ENCODE assay signal across 1 cellular context in genomic region chr10:6279540-6280267, GRCh38.
TF ChIP-seq lines count a peak whose summit lies in the region.

No MANE protein-coding gene starts in this region.

TF ChIP-seq in HepG2, 621 proteins besides CTCF, POLR2A, EP300 and RAD21 (continued from another document and continues in another):
- TF ChIP-seq ELF3 (CRISPR knock-in tag; IDR thresholded peaks at IDR 0.05), result peak; percentile 86
- no peak for TF ChIP-seq ZFP82 (CRISPR knock-in tag; IDR thresholded peaks at IDR 0.05; ENCODE audit: borderline replicate concordance)
- no peak for TF ChIP-seq ZNF3 (CRISPR knock-in tag; IDR thresholded peaks at IDR 0.05)
- peak; percentile 18; the same call in 1 of the 2 replicates for TF ChIP-seq ZNF746 (CRISPR knock-in tag; IDR thresholded peaks at IDR 0.05)
- no peak for TF ChIP-seq TEF (CRISPR knock-in tag; IDR thresholded peaks at IDR 0.05)
- TF ChIP-seq, protein P1, sequence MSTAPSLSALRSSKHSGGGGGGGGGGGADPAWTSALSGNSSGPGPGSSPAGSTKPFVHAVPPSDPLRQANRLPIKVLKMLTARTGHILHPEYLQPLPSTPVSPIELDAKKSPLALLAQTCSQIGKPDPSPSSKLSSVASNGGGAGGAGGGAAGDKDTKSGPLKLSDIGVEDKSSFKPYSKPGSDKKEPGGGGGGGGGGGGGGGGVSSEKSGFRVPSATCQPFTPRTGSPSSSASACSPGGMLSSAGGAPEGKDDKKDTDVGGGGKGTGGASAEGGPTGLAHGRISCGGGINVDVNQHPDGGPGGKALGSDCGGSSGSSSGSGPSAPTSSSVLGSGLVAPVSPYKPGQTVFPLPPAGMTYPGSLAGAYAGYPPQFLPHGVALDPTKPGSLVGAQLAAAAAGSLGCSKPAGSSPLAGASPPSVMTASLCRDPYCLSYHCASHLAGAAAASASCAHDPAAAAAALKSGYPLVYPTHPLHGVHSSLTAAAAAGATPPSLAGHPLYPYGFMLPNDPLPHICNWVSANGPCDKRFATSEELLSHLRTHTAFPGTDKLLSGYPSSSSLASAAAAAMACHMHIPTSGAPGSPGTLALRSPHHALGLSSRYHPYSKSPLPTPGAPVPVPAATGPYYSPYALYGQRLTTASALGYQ (CRISPR knock-in tag; IDR thresholded peaks at IDR 0.05), result peak; percentile 80; the same call in 1 of the 2 replicates
- TF ChIP-seq NONO (IDR thresholded peaks at IDR 0.05), result no peak
- peak; percentile 40; the same call in 1 of the 2 replicates for TF ChIP-seq NONO (CRISPR knock-in tag; conservative IDR thresholded peaks at IDR 0.05)
- no peak for TF ChIP-seq DR1 (CRISPR knock-in tag; IDR thresholded peaks at IDR 0.05)
- TF ChIP-seq, protein P2, sequence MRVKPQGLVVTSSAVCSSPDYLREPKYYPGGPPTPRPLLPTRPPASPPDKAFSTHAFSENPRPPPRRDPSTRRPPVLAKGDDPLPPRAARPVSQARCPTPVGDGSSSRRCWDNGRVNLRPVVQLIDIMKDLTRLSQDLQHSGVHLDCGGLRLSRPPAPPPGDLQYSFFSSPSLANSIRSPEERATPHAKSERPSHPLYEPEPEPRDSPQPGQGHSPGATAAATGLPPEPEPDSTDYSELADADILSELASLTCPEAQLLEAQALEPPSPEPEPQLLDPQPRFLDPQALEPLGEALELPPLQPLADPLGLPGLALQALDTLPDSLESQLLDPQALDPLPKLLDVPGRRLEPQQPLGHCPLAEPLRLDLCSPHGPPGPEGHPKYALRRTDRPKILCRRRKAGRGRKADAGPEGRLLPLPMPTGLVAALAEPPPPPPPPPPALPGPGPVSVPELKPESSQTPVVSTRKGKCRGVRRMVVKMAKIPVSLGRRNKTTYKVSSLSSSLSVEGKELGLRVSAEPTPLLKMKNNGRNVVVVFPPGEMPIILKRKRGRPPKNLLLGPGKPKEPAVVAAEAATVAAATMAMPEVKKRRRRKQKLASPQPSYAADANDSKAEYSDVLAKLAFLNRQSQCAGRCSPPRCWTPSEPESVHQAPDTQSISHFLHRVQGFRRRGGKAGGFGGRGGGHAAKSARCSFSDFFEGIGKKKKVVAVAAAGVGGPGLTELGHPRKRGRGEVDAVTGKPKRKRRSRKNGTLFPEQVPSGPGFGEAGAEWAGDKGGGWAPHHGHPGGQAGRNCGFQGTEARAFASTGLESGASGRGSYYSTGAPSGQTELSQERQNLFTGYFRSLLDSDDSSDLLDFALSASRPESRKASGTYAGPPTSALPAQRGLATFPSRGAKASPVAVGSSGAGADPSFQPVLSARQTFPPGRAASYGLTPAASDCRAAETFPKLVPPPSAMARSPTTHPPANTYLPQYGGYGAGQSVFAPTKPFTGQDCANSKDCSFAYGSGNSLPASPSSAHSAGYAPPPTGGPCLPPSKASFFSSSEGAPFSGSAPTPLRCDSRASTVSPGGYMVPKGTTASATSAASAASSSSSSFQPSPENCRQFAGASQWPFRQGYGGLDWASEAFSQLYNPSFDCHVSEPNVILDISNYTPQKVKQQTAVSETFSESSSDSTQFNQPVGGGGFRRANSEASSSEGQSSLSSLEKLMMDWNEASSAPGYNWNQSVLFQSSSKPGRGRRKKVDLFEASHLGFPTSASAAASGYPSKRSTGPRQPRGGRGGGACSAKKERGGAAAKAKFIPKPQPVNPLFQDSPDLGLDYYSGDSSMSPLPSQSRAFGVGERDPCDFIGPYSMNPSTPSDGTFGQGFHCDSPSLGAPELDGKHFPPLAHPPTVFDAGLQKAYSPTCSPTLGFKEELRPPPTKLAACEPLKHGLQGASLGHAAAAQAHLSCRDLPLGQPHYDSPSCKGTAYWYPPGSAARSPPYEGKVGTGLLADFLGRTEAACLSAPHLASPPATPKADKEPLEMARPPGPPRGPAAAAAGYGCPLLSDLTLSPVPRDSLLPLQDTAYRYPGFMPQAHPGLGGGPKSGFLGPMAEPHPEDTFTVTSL (CRISPR knock-in tag; IDR thresholded peaks at IDR 0.05; ENCODE audit: borderline replicate concordance), result peak; percentile 88; the same call in 1 of the 2 replicates
- peak; percentile 36 for TF ChIP-seq CEBPG (CRISPR knock-in tag; IDR thresholded peaks at IDR 0.05)
- TF ChIP-seq ATF7 (IDR thresholded peaks at IDR 0.05), result no peak
- TF ChIP-seq ATF7 (CRISPR knock-in tag; IDR thresholded peaks at IDR 0.05), result no peak
- TF ChIP-seq THAP11 (CRISPR knock-in tag; IDR thresholded peaks at IDR 0.05), result peak; percentile 36; the same call in 1 of the 2 replicates
- TF ChIP-seq REL (CRISPR knock-in tag; conservative IDR thresholded peaks at IDR 0.05), result no peak
- peak; percentile 48 for TF ChIP-seq ONECUT2 (CRISPR knock-in tag; IDR thresholded peaks at IDR 0.05)
- peak; percentile 4; the same call in 1 of the 2 replicates for TF ChIP-seq STAG1 (CRISPR knock-in tag; IDR thresholded peaks at IDR 0.05)
- peak; percentile 37; the same call in 1 of the 2 replicates for TF ChIP-seq NCOR1 (IDR thresholded peaks at IDR 0.05; ENCODE audit: borderline replicate concordance, low read length)
- TF ChIP-seq ATF7-NPFF (CRISPR knock-in tag; IDR thresholded peaks at IDR 0.05; ENCODE audit: low read depth), result no peak
- 0 out of 2 replicates have a peak, but pooled peaks have one; percentile 35 for TF ChIP-seq MTA1 (CRISPR knock-in tag; IDR thresholded peaks at IDR 0.05; ENCODE audit: borderline replicate concordance)
- no peak for TF ChIP-seq ATRX (CRISPR knock-in tag; IDR thresholded peaks at IDR 0.05; ENCODE audit: borderline replicate concordance)
- no peak for TF ChIP-seq ZNF235 (CRISPR knock-in tag; IDR thresholded peaks at IDR 0.05; ENCODE audit: borderline replicate concordance)
- 0 out of 2 replicates have a peak, but pooled peaks have one; percentile 7 for TF ChIP-seq HNF4G (IDR thresholded peaks at IDR 0.05; ENCODE audit: borderline replicate concordance, low read depth, low read length)
- no peak for TF ChIP-seq HNF4G (CRISPR knock-in tag; IDR thresholded peaks at IDR 0.05; ENCODE audit: borderline replicate concordance, low read depth)
- TF ChIP-seq, protein P3, sequence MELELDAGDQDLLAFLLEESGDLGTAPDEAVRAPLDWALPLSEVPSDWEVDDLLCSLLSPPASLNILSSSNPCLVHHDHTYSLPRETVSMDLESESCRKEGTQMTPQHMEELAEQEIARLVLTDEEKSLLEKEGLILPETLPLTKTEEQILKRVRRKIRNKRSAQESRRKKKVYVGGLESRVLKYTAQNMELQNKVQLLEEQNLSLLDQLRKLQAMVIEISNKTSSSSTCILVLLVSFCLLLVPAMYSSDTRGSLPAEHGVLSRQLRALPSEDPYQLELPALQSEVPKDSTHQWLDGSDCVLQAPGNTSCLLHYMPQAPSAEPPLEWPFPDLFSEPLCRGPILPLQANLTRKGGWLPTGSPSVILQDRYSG (CRISPR knock-in tag; IDR thresholded peaks at IDR 0.05), result no peak
- TF ChIP-seq ZNF557 (CRISPR knock-in tag; IDR thresholded peaks at IDR 0.05), result no peak
- TF ChIP-seq, protein P4, sequence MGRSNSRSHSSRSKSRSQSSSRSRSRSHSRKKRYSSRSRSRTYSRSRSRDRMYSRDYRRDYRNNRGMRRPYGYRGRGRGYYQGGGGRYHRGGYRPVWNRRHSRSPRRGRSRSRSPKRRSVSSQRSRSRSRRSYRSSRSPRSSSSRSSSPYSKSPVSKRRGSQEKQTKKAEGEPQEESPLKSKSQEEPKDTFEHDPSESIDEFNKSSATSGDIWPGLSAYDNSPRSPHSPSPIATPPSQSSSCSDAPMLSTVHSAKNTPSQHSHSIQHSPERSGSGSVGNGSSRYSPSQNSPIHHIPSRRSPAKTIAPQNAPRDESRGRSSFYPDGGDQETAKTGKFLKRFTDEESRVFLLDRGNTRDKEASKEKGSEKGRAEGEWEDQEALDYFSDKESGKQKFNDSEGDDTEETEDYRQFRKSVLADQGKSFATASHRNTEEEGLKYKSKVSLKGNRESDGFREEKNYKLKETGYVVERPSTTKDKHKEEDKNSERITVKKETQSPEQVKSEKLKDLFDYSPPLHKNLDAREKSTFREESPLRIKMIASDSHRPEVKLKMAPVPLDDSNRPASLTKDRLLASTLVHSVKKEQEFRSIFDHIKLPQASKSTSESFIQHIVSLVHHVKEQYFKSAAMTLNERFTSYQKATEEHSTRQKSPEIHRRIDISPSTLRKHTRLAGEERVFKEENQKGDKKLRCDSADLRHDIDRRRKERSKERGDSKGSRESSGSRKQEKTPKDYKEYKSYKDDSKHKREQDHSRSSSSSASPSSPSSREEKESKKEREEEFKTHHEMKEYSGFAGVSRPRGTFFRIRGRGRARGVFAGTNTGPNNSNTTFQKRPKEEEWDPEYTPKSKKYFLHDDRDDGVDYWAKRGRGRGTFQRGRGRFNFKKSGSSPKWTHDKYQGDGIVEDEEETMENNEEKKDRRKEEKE (IDR thresholded peaks at IDR 0.05), result no peak
- TF ChIP-seq BRF2 (CRISPR knock-in tag; IDR thresholded peaks at IDR 0.05), result 0 out of 2 replicates have a peak, but pooled peaks have one; percentile 73
- TF ChIP-seq TFDP2 (CRISPR knock-in tag; IDR thresholded peaks at IDR 0.05), result peak; percentile 82
- TF ChIP-seq, protein P5, sequence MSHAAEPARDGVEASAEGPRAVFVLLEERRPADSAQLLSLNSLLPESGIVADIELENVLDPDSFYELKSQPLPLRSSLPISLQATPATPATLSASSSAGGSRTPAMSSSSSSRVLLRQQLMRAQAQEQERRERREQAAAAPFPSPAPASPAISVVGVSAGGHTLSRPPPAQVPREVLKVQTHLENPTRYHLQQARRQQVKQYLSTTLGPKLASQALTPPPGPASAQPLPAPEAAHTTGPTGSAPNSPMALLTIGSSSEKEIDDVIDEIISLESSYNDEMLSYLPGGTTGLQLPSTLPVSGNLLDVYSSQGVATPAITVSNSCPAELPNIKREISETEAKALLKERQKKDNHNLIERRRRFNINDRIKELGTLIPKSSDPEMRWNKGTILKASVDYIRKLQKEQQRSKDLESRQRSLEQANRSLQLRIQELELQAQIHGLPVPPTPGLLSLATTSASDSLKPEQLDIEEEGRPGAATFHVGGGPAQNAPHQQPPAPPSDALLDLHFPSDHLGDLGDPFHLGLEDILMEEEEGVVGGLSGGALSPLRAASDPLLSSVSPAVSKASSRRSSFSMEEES (CRISPR knock-in tag; IDR thresholded peaks at IDR 0.05), result peak; percentile 30; the same call in 1 of the 2 replicates
- TF ChIP-seq HMGXB3 (CRISPR knock-in tag; IDR thresholded peaks at IDR 0.05; ENCODE audit: borderline replicate concordance), result peak; percentile 75; the same call in 1 of the 2 replicates
- no peak for TF ChIP-seq KLF6 (CRISPR knock-in tag; IDR thresholded peaks at IDR 0.05)
- TF ChIP-seq ZMYM3 (CRISPR knock-in tag; IDR thresholded peaks at IDR 0.05), result peak; percentile 39; the same call in 1 of the 2 replicates
- no peak for TF ChIP-seq ZNF572 (CRISPR knock-in tag; IDR thresholded peaks at IDR 0.05)
- no peak for TF ChIP-seq SMAD9 (CRISPR knock-in tag; IDR thresholded peaks at IDR 0.05)
- peak; percentile 62 for TF ChIP-seq FOXO1 (CRISPR knock-in tag; IDR thresholded peaks at IDR 0.05)
- TF ChIP-seq PAX8 (CRISPR knock-in tag; IDR thresholded peaks at IDR 0.05; ENCODE audit: borderline replicate concordance), result no peak
